20 cellular contexts compared by ENCODE assay signal in genomic region chr5:6508931-6509330, GRCh38.
A peak's percentile ranks its signal among the peaks of the same experiment; 100 is the strongest.
DNase-seq lines count a peak whose midpoint lies in the region; ATAC-seq and TF ChIP-seq lines count a peak whose summit lies in the region.
"Had no signal": no experiment of that assay in that cellular context is flagged by ENCODE, and none has a peak within 500 bp of the region (broad histone marks: within the 10 kb centered on the region; RNA-seq: fewer than 3 reads in every experiment).

No MANE protein-coding gene starts in this region.

- in situ Hi-C loops in IMR-90 (cut with MboI; ENCODE audit: low sequenced_read_pairs) = no loop called here

- no peak overlapping the region for H2BK15ac ChIP-seq in IMR-90 (ENCODE audit: low read depth, low read length)
- no peak overlapping the region for H2BK15ac ChIP-seq in neuronal stem cell (ENCODE audit: low read length)

- H3K36me3 ChIP-seq in HEK293 (ENCODE audit: control insufficient read depth in 2 of 2, insufficient read depth in 1 of 2, low read length in 2 of 2) (no peaks in the 10 kb centered on the region), IMR-90 (ENCODE audit: control insufficient read depth, insufficient read depth, low read length) (no peaks in the 10 kb centered on the region), heart right ventricle (no peaks in the 10 kb centered on the region), neuronal stem cell (replicated peaks in 1 of 2; ENCODE audit: control insufficient read depth in 2 of 2, insufficient read depth in 2 of 2, low read length in 2 of 2) (no peaks in the 10 kb centered on the region)

- H3K18ac ChIP-seq in IMR-90 (ENCODE audit: low read depth, low read length) (no peak overlapping the region), neuronal stem cell (ENCODE audit: low read length) (no peak overlapping the region)

- DNase-seq in IMR-90 = no peak
- peak in 1 of 2 donors; percentile 36 for DNase-seq in heart right ventricle
- DNase-seq in neuronal stem cell (ENCODE audit: low spot score) = no peak
- no peak for DNase-seq in Kasumi-1 (lab: John Stamatoyannopoulos, UW)
- DNase-seq in head of caudate nucleus = no peak
- DNase-seq: C1 segment of cervical spinal cord; CD4-positive, alpha-beta memory T cell; COR-L47; GM23248; H7; KG1; MM.1S; NCI-H2029 treated with DMSO at 0.1 percent for 48 hours; NCI-H526 treated with DMSO at 0.1 percent for 48 hours; SIG-M5 had no signal

- H3K4me2 ChIP-seq in IMR-90 (ENCODE audit: low read depth, low read length) = no peak overlapping the region
- no peak overlapping the region for H3K4me2 ChIP-seq in neuronal stem cell (ENCODE audit: insufficient read depth, low read length, poor library complexity, severe bottlenecking)
- H3K4me2 ChIP-seq: A549 had no signal

- H4K91ac ChIP-seq in IMR-90 (ENCODE audit: insufficient read depth, low read depth, low read length) (no peak overlapping the region), neuronal stem cell (ENCODE audit: low read depth, low read length, poor library complexity) (no peak overlapping the region)

- POLR2A ChIA-PET in HEK293 (lab: Yijun Ruan, JAX) = no interaction called here
- POLR2A ChIA-PET in IMR-90 (lab: Charles Lee; ENCODE audit: unreplicated experiment) = no interaction called here

- CTCF ChIA-PET in HEK293 (lab: Yijun Ruan, JAX) (no interaction called here), IMR-90 (lab: Yijun Ruan, JAX) (no interaction called here)

- H3K4me1 ChIP-seq in HEK293 (ENCODE audit: control insufficient read depth, insufficient read depth, low read length) = no peaks in the 10 kb centered on the region
- no peaks in the 10 kb centered on the region for H3K4me1 ChIP-seq in IMR-90 (ENCODE audit: control insufficient read depth, insufficient read depth, low read length)
- peaks cover 0 to 13% (median 0%) of the 10 kb centered on the region in 9 donors for H3K4me1 ChIP-seq in heart right ventricle
- peaks cover 0 to 2% of the 10 kb centered on the region in 2 donors for H3K4me1 ChIP-seq in neuronal stem cell (ENCODE audit: control insufficient read depth in 2 of 2, insufficient read depth in 1 of 2, low read depth in 1 of 2, low read length in 2 of 2)

- H2BK5ac ChIP-seq in IMR-90 (ENCODE audit: low read depth, low read length, poor library complexity, severe bottlenecking) (no peak overlapping the region), neuronal stem cell (ENCODE audit: low read length) (no peak overlapping the region)

- H3K27me3 ChIP-seq in IMR-90 (ENCODE audit: control insufficient read depth, insufficient read depth, low read length) (no peaks in the 10 kb centered on the region), heart right ventricle (no peaks in the 10 kb centered on the region), neuronal stem cell (ENCODE audit: control insufficient read depth in 3 of 3, insufficient read depth in 3 of 3, low read depth in 1 of 3, low read length in 3 of 3) (peaks cover 0 to 2% (median 0%) of the 10 kb centered on the region in 3 experiments)

- BruUV-seq in IMR-90 (replicated peaks; lab: Mats Ljungman, UMichigan) = no TSS peak

- H4K5ac ChIP-seq in IMR-90 (ENCODE audit: low read depth, low read length) = no peak overlapping the region

- H3K79me1 ChIP-seq in IMR-90 (ENCODE audit: low read depth in 1 of 2, low read length in 2 of 2) (no peaks in the 10 kb centered on the region), neuronal stem cell (ENCODE audit: low read depth, low read length) (peaks cover 1% of the 10 kb centered on the region)

- TF ChIP-seq POLR2A in IMR-90 (IDR thresholded peaks at IDR 0.05; ENCODE audit: low read depth, low read length) = no peak

- TF ChIP-seq CTCF in HEK293 (tag by site-specific recombination; IDR thresholded peaks at IDR 0.05) (no peak), IMR-90 (conservative IDR thresholded peaks at IDR 0.05; ENCODE audit: low read depth, low read length) (no peak), heart right ventricle (IDR thresholded peaks at IDR 0.05) (no peak)

- no peak overlapping the region for H2AK5ac ChIP-seq in IMR-90 (ENCODE audit: low read depth, low read length)
- no peak overlapping the region for H2AK5ac ChIP-seq in neuronal stem cell (ENCODE audit: low read depth, low read length)

- H2BK120ac ChIP-seq in IMR-90 (ENCODE audit: low read depth, low read length) = no peak overlapping the region
- H2BK120ac ChIP-seq in neuronal stem cell (ENCODE audit: low read depth, low read length) = no peak overlapping the region

- no peak overlapping the region for H3K14ac ChIP-seq in IMR-90 (replicated peaks; ENCODE audit: low read depth, low read length)
- peak overlapping the region; percentile 85 for H3K14ac ChIP-seq in neuronal stem cell (ENCODE audit: low read length)

- H3K4ac ChIP-seq in IMR-90 (ENCODE audit: low read depth, low read length) (no peak overlapping the region), neuronal stem cell (ENCODE audit: low read length) (no peak overlapping the region)

- no peak overlapping the region for H3K4me3 ChIP-seq in HEK293 (ENCODE audit: low read depth, low read length)
- no peak overlapping the region for H3K4me3 ChIP-seq in IMR-90 (ENCODE audit: insufficient read depth, low read depth, low read length)
- no peak overlapping the region for H3K4me3 ChIP-seq in heart right ventricle
- H3K4me3 ChIP-seq in neuronal stem cell (ENCODE audit: low read length in 2 of 2) = no peak overlapping the region
- H3K4me3 ChIP-seq: A549, GM23248, SK-N-MC had no signal

- no peak overlapping the region for H2AK9ac ChIP-seq in IMR-90 (replicated peaks; ENCODE audit: low read depth, low read length, poor library complexity)

- H4K20me1 ChIP-seq in IMR-90 (ENCODE audit: insufficient read depth, low read length) = no peaks in the 10 kb centered on the region

- H2BK20ac ChIP-seq in IMR-90 (ENCODE audit: low read depth, low read length) = no peak overlapping the region

- dilution Hi-C loops in IMR-90 (cut with HindIII; ENCODE audit: low sequenced_read_pairs, unreplicated experiment) = no loop called here

- ATAC-seq in IMR-90 (ENCODE audit: low read depth) (no peak), heart right ventricle (peak in 7 of 8 donors; percentile 16 to 82 (median 62)), HG03565 (IDR thresholded peaks at IDR 0.05; ENCODE audit: unreplicated experiment) (no peak)
- ATAC-seq: A549 had no signal

- intact Hi-C loops in IMR-90 (cut with micrococcal nuclease) = no loop called here
- intact Hi-C loops in heart right ventricle (cut with DNase I) = no loop called here
- intact Hi-C loops in head of caudate nucleus (cut with DNase I) = no loop called here

- H3K9ac ChIP-seq in IMR-90 (ENCODE audit: low read depth, low read length) (no peak overlapping the region), neuronal stem cell (ENCODE audit: low read depth, low read length, poor library complexity) (peak overlapping the region; percentile 54)
- H3K9ac ChIP-seq: GM23248 had no signal

- peak overlapping the region; percentile 53 for H2BK12ac ChIP-seq in neuronal stem cell (ENCODE audit: low read length)

- TF ChIP-seq RAD21 in IMR-90 (IDR thresholded peaks at IDR 0.05; ENCODE audit: low read length) = no peak

- 68% methylated on average over 8 of the region's 11 CpGs; no CpG with 5 or more reads in 1 of the 2 experiments for WGBS in IMR-90 (ENCODE audit: extremely low coverage in 2 of 2, insufficient read length in 1 of 2), 2 experiments
- 73 to 88% methylated on average over 11 of the region's 11 CpGs for WGBS in heart right ventricle, 2 donors
- no CpG with 5 or more reads among the region's 11 CpGs for WGBS in neuronal stem cell (ENCODE audit: extremely low coverage in 2 of 2, insufficient read length in 2 of 2, insufficient replicate concordance in 1 of 2), 2 donors

- H3K9me1 ChIP-seq in IMR-90 (ENCODE audit: insufficient read depth, low read length) = no peaks in the 10 kb centered on the region

- H3K56ac ChIP-seq in IMR-90 (ENCODE audit: extremely low read depth, insufficient read depth, low read length) = no peak overlapping the region

- no peaks in the 10 kb centered on the region for H3K9me3 ChIP-seq in HEK293 (ENCODE audit: control insufficient read depth, insufficient read depth, low read depth, low read length)
- H3K9me3 ChIP-seq in IMR-90 (ENCODE audit: control insufficient read depth, insufficient read depth, low read length) = peaks cover 2% of the 10 kb centered on the region; the same call in 1 of the 2 replicates
- H3K9me3 ChIP-seq in heart right ventricle = no peaks in the 10 kb centered on the region
- peaks cover 0 to 2% of the 10 kb centered on the region in 2 donors for H3K9me3 ChIP-seq in neuronal stem cell (replicated peaks in 1 of 2; ENCODE audit: control insufficient read depth in 2 of 2, insufficient read depth in 1 of 2, low read depth in 1 of 2, low read length in 2 of 2)
- H3K9me3 ChIP-seq: A549 had no signal

- H4K8ac ChIP-seq in IMR-90 (ENCODE audit: low read depth in 2 of 2, low read length in 2 of 2) (no peak overlapping the region), neuronal stem cell (ENCODE audit: low read depth, low read length) (peak overlapping the region; percentile 74)

- no peak overlapping the region for H3K23ac ChIP-seq in IMR-90 (ENCODE audit: low read depth, low read length)
- H3K23ac ChIP-seq in neuronal stem cell (ENCODE audit: low read depth, low read length, poor library complexity) = peak overlapping the region; percentile 81

- H2AFZ ChIP-seq in IMR-90 (replicated peaks; ENCODE audit: low read length, poor library complexity) = peak overlapping the region; percentile 32
- H2AFZ ChIP-seq in neuronal stem cell (ENCODE audit: low read length) = no peak overlapping the region
- H2AFZ ChIP-seq: GM23248 had no signal

- no peak overlapping the region for H3K27ac ChIP-seq in HEK293 (ENCODE audit: extremely low read depth, low read depth, low read length)
- H3K27ac ChIP-seq in IMR-90 (ENCODE audit: insufficient read depth, low read length) = no peak overlapping the region
- no peak overlapping the region for H3K27ac ChIP-seq in heart right ventricle
- H3K27ac ChIP-seq in neuronal stem cell (replicated peaks; ENCODE audit: low read length) = no peak overlapping the region
- H3K27ac ChIP-seq: A549, GM23248, RWPE1, SK-N-MC had no signal

TF ChIP-seq in HEK293, 187 proteins besides CTCF, POLR2A, EP300 and RAD21:
- peak; percentile 30; the same call in 1 of the 2 replicates for TF ChIP-seq EGR2 (tag by site-specific recombination; IDR thresholded peaks at IDR 0.05; ENCODE audit: low read depth)
- no peak for TF ChIP-seq ZNF423 (tag by site-specific recombination; IDR thresholded peaks at IDR 0.05)

TF ChIP-seq in IMR-90, 13 proteins besides CTCF, POLR2A, EP300 and RAD21 (continues in another document):
- TF ChIP-seq RCOR1 (IDR thresholded peaks at IDR 0.05; ENCODE audit: insufficient replicate concordance, low read length) (no peak), BHLHE40 (IDR thresholded peaks at IDR 0.05; ENCODE audit: low read depth, low read length) (no peak), SMC3 (IDR thresholded peaks at IDR 0.05; ENCODE audit: low read depth, low read length) (no peak), MAFK (IDR thresholded peaks at IDR 0.05; ENCODE audit: low read depth, low read length) (no peak), RFX5 (IDR thresholded peaks at IDR 0.05; ENCODE audit: low read depth, low read length) (no peak)

Comparison
In these comparisons a context has a peak if more than half of its experiments do, and no peak if none do; other contexts are left out.
1. ATAC-seq: peak in heart right ventricle (7 of 8); none in IMR-90 (single experiment) and HG03565 (single experiment).